ENCODE assay signal across 19 cellular contexts in the genomic region with DNA sequence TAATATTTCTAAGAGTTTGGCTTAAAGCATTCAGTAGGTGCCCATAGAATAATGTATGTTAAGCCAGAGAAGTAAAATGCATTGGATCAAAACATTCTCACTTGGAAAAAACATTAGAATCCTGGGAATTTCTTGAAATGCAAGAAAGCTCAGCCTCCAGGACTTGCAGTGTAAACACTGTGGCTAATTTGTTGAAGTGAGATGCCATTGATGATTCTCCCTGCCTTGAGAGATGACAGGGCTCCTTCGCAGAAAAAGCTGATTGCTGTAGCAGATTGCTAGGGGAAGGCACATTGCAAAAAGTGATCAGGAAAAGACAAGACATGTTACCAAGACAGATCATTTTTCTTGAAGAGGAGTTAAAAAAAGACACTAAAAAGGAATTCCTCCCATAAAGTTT.
DNase-seq lines count a peak whose midpoint lies in the region; ATAC-seq and TF ChIP-seq lines count a peak whose summit lies in the region.
"Had no signal": no experiment of that assay in that cellular context is flagged by ENCODE, and none has a peak within 500 bp of the region (broad histone marks: within the 10 kb centered on the region; RNA-seq: fewer than 3 reads in every experiment).

No MANE protein-coding gene starts in this region.

- no peaks in the 10 kb centered on the region for H4K20me1 ChIP-seq in SK-N-SH (ENCODE audit: insufficient read depth)
- no peaks in the 10 kb centered on the region for H4K20me1 ChIP-seq in hepatocyte (ENCODE audit: insufficient read depth, poor library complexity, severe bottlenecking)
- H4K20me1 ChIP-seq in neural progenitor cell (ENCODE audit: low read depth) = no peaks in the 10 kb centered on the region

- H3K4me1 ChIP-seq in SK-N-SH (ENCODE audit: control insufficient read depth in 1 of 2, insufficient read depth in 2 of 2, low read depth in 1 of 2, low read length in 1 of 2) (peaks cover 0 to 43% of the 10 kb centered on the region in 2 experiments; a peak in 3 of 4 replicates), hepatocyte (ENCODE audit: insufficient read depth) (peaks cover 13% of the 10 kb centered on the region), neural progenitor cell (no peaks in the 10 kb centered on the region)
- H3K4me1 ChIP-seq: Caco-2 had no signal

- no peaks in the 10 kb centered on the region for H3K27me3 Mint-ChIP-seq in neural progenitor cell (ENCODE audit: insufficient read depth, low read depth)

- H3F3A ChIP-seq in SK-N-SH (replicated peaks; ENCODE audit: insufficient read depth) = peaks cover 48% of the 10 kb centered on the region
- H3F3A ChIP-seq in neural progenitor cell (ENCODE audit: low read depth) = no peaks in the 10 kb centered on the region

- H3K27me3 ChIP-seq in SK-N-SH (ENCODE audit: insufficient read depth) = no peaks in the 10 kb centered on the region
- H3K27me3 ChIP-seq in hepatocyte = no peaks in the 10 kb centered on the region
- H3K27me3 ChIP-seq in neural progenitor cell = no peaks in the 10 kb centered on the region

- H3K27ac Mint-ChIP-seq in neural progenitor cell = no peak overlapping the region
- H3K27ac Mint-ChIP-seq: CD4-positive, alpha-beta T cell had no signal

- H3K79me2 ChIP-seq in SK-N-SH (ENCODE audit: insufficient read depth) (peaks cover 92% of the 10 kb centered on the region), hepatocyte (no peaks in the 10 kb centered on the region), neural progenitor cell (ENCODE audit: low read depth) (no peaks in the 10 kb centered on the region)

- CTCF ChIA-PET in SK-N-SH (lab: Yijun Ruan, JAX) = no interaction called here

- peaks cover 2% of the 10 kb centered on the region for H3K9me3 Mint-ChIP-seq in neural progenitor cell
- H3K9me3 Mint-ChIP-seq: CD4-positive, alpha-beta T cell had no signal

- peaks cover 4% of the 10 kb centered on the region for H3K4me1 Mint-ChIP-seq in neural progenitor cell

- H3K36me3 ChIP-seq in SK-N-SH (replicated peaks in 1 of 2; ENCODE audit: control insufficient read depth in 1 of 2, insufficient read depth in 2 of 2, low read length in 1 of 2) = peaks cover 0 to 37% of the 10 kb centered on the region in 2 experiments
- H3K36me3 ChIP-seq in hepatocyte (replicated peaks; ENCODE audit: insufficient read depth, low read depth) = no peaks in the 10 kb centered on the region
- H3K36me3 ChIP-seq in neural progenitor cell = no peaks in the 10 kb centered on the region

- H3K4me2 ChIP-seq in SK-N-SH (peak overlapping the region; percentile 7; the same call in 1 of the 2 replicates), hepatocyte (peak overlapping the region; percentile 23), neural progenitor cell (no peak overlapping the region)
- H3K4me2 ChIP-seq: KMS-11 had no signal

- peak overlapping the region; percentile 27; the same call in 1 of the 2 replicates for H3K9ac ChIP-seq in SK-N-SH
- no peak overlapping the region for H3K9ac ChIP-seq in neural progenitor cell
- H3K9ac ChIP-seq: KMS-11 had no signal

- WGBS in SK-N-SH (ENCODE audit: low lambda C conversion rate) = 23% methylated on average over 1 of the region's 1 CpG
- WGBS in hepatocyte (ENCODE audit: low lambda C conversion rate, missing lambda C conversion rate) = 21% methylated on average over 1 of the region's 1 CpG

- H3K9me3 ChIP-seq in SK-N-SH = no peaks in the 10 kb centered on the region
- no peaks in the 10 kb centered on the region for H3K9me3 ChIP-seq in hepatocyte (ENCODE audit: low read depth)
- H3K9me3 ChIP-seq in neural progenitor cell (ENCODE audit: low read depth) = no peaks in the 10 kb centered on the region
- H3K9me3 ChIP-seq: Caco-2 had no signal

- POLR2A ChIA-PET in SK-N-SH (lab: Yijun Ruan, JAX) = no interaction called here

- ATAC-seq in HG02840 (IDR thresholded peaks at IDR 0.05; ENCODE audit: low FRiP score, unreplicated experiment) = no peak
- ATAC-seq: PC-3 had no signal

- H3K4me3 Mint-ChIP-seq in neural progenitor cell = no peak overlapping the region
- H3K4me3 Mint-ChIP-seq: CD4-positive, alpha-beta T cell had no signal

- H3K4me3 ChIP-seq in SK-N-SH (ENCODE audit: low read depth in 2 of 2, low read length in 1 of 2) (no peak overlapping the region), hepatocyte (no peak overlapping the region), neural progenitor cell (no peak overlapping the region)

- no peaks in the 10 kb centered on the region for H3K36me3 Mint-ChIP-seq in neural progenitor cell

- TF ChIP-seq EP300 in SK-N-SH (IDR thresholded peaks at IDR 0.05; ENCODE audit: borderline replicate concordance in 1 of 2, low read depth in 1 of 2, low read length in 1 of 2) = no peak

- peak; percentile 28 for DNase-seq in AG08396 (ENCODE audit: low spot score)
- no peak for DNase-seq in SK-N-SH
- DNase-seq in hepatocyte (ENCODE audit: low spot score) = no peak
- DNase-seq in neural progenitor cell (ENCODE audit: low spot score) = no peak
- no peak for DNase-seq in NCI-H128 (lab: John Stamatoyannopoulos, UW; ENCODE audit: unreplicated experiment)
- no peak for DNase-seq in NCI-H2227 (lab: John Stamatoyannopoulos, UW; ENCODE audit: unreplicated experiment)
- no peak for DNase-seq in substantia nigra (lab: John Stamatoyannopoulos, UW)
- DNase-seq: Caco-2; CD4-positive, alpha-beta T cell; GF-D8; HCEC 1CT; NCI-H1436; NCI-H2029; NCI-H526; PC-3; SIG-M5 had no signal

- no peak overlapping the region for H2AFZ ChIP-seq in SK-N-SH (ENCODE audit: low read depth)
- peak overlapping the region; percentile 3 for H2AFZ ChIP-seq in hepatocyte
- peak overlapping the region; percentile 51 for H2AFZ ChIP-seq in neural progenitor cell (replicated peaks)

- TF ChIP-seq CTCF in SK-N-SH (IDR thresholded peaks at IDR 0.05) (no peak), hepatocyte (IDR thresholded peaks at IDR 0.05; ENCODE audit: poor library complexity) (no peak), neural progenitor cell (IDR thresholded peaks at IDR 0.05) (no peak)

- no peak for TF ChIP-seq RAD21 in SK-N-SH (IDR thresholded peaks at IDR 0.05; ENCODE audit: low read length)

- H3K27ac ChIP-seq in SK-N-SH (ENCODE audit: low read depth in 2 of 2, low read length in 1 of 2) = peak overlapping the region; percentile 73 to 98
- H3K27ac ChIP-seq in hepatocyte = peak overlapping the region; percentile 3
- no peak overlapping the region for H3K27ac ChIP-seq in neural progenitor cell
- H3K27ac ChIP-seq in substantia nigra (ENCODE audit: low read depth, low read length, poor library complexity, severe bottlenecking) = no peak overlapping the region
- H3K27ac ChIP-seq: KMS-11, RWPE1 had no signal

- no peaks in the 10 kb centered on the region for H3K9me2 ChIP-seq in SK-N-SH
- H3K9me2 ChIP-seq in hepatocyte (replicated peaks; ENCODE audit: insufficient read depth) = no peaks in the 10 kb centered on the region

TF ChIP-seq in SK-N-SH, 30 proteins besides CTCF, POLR2A, EP300 and RAD21:
- TF ChIP-seq TCF12 (IDR thresholded peaks at IDR 0.05) = peak; percentile 19; the same call in 1 of the 2 replicates
- TF ChIP-seq RXRA (IDR thresholded peaks at IDR 0.05; ENCODE audit: borderline replicate concordance, low read depth) = no peak
- TF ChIP-seq, protein P1, sequence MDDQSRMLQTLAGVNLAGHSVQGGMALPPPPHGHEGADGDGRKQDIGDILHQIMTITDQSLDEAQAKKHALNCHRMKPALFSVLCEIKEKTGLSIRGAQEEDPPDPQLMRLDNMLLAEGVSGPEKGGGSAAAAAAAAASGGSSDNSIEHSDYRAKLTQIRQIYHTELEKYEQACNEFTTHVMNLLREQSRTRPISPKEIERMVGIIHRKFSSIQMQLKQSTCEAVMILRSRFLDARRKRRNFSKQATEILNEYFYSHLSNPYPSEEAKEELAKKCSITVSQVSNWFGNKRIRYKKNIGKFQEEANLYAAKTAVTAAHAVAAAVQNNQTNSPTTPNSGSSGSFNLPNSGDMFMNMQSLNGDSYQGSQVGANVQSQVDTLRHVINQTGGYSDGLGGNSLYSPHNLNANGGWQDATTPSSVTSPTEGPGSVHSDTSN (IDR thresholded peaks at IDR 0.05) = 0 out of 2 replicates have a peak, but pooled peaks have one; percentile 40

Comparison
In these comparisons a context has a peak if more than half of its experiments do, and no peak if none do; other contexts are left out.
1. H3K27ac ChIP-seq: peak in SK-N-SH (2 of 2) and hepatocyte (single experiment); none in neural progenitor cell (single experiment) and substantia nigra (single experiment).